40 cellular contexts compared by ENCODE assay signal in the genomic region with DNA sequence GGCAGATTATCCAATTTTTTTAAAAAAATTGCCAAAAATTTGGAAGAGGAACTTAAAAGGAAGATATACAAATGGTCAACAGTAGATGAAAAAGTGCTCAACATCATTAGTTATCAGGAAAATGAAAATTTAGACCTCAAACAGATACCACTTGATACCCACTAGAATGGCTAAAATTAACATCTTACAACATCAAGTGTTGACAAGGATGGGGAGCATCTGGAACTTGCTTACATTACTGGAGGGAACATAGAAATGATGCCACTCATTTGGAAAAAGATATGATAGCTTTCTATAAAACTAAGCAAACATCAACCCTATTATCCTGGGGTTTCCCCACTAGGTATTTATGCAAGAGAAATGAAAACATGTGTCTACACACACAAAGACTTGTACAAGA.
"Had no signal": no experiment of that assay in that cellular context is flagged by ENCODE, and none has a peak within 500 bp of the region (broad histone marks: within the 10 kb centered on the region; RNA-seq: fewer than 3 reads in every experiment).

No MANE protein-coding gene starts in this region.

- H3K4me3 Mint-ChIP-seq: activated naive CD4-positive, alpha-beta T cell treated with anti-CD3 and anti-CD28 coated beads for 36 hours; activated naive CD4-positive, alpha-beta T cell treated with anti-CD3 and anti-CD28 coated beads, Interleukin-2, amount 10 ng/mL, durations not matched to agents 7 days and 5 days; activated naive CD4-positive, alpha-beta T cell treated with anti-CD3 and anti-CD28 coated beads, Interleukin-2, amount 50 U/mL, for 24 hours; activated naive CD8-positive, alpha-beta T cell; activated naive CD8-positive, alpha-beta T cell treated with anti-CD3 and anti-CD28 coated beads for 36 hours; activated naive CD8-positive, alpha-beta T cell treated with anti-CD3 and anti-CD28 coated beads, Interleukin-2, amount 10 ng/mL, durations not matched to agents 7 days and 5 days; activated naive CD8-positive, alpha-beta T cell treated with anti-CD3 and anti-CD28 coated beads, Interleukin-2, amount 50 U/mL, for 24 hours; activated T-cell treated with anti-CD3 and anti-CD28 coated beads, Interleukin-2, amount 50 U/mL, for 24 hours; activated T-cell treated with anti-CD3 and anti-CD28 coated beads, Interleukin-2, amount 50 U/mL, for 4 hours; activated T-cell treated with anti-CD3 and anti-CD28 coated beads, Interleukin-2, amount 50 U/mL, for 72 hours; activated T-helper 1 cell treated with anti-CD3 and anti-CD28 coated beads, Interleukin-12 subunit alpha, Interleukin-12 subunit beta, Interleukin-2, Interleukin-4 antibody, amounts not matched to agents 30 ng/mL and 10 ng/mL and 1 ng/mL, durations not matched to agents 14 hours and 24 hours and 36 hours; activated T-helper 17 cell treated with anti-CD3 and anti-CD28 coated beads, Interleukin-2, amount 50 U/mL, for 72 hours; brain; central memory CD8-positive, alpha-beta T cell had no signal

- H3K36me3 Mint-ChIP-seq: activated naive CD4-positive, alpha-beta T cell treated with anti-CD3 and anti-CD28 coated beads, Interleukin-2, amount 10 ng/mL, durations not matched to agents 7 days and 5 days; activated naive CD4-positive, alpha-beta T cell treated with anti-CD3 and anti-CD28 coated beads, Interleukin-2, amount 50 U/mL, for 24 hours; activated naive CD8-positive, alpha-beta T cell treated with anti-CD3 and anti-CD28 coated beads for 36 hours; activated naive CD8-positive, alpha-beta T cell treated with anti-CD3 and anti-CD28 coated beads, Interleukin-2, amount 10 ng/mL, durations not matched to agents 7 days and 5 days had no signal

- H3K27ac ChIP-seq: adrenal gland, ascending aorta, body of pancreas, brain microvascular endothelial cell, breast epithelium, cardiac muscle cell had no signal

- H3K4me1 Mint-ChIP-seq: activated naive CD4-positive, alpha-beta T cell treated with anti-CD3 and anti-CD28 coated beads, Interleukin-2, amount 10 ng/mL, durations not matched to agents 7 days and 5 days; activated naive CD4-positive, alpha-beta T cell treated with anti-CD3 and anti-CD28 coated beads, Interleukin-2, amount 50 U/mL, for 24 hours; activated naive CD8-positive, alpha-beta T cell treated with anti-CD3 and anti-CD28 coated beads for 36 hours; activated naive CD8-positive, alpha-beta T cell treated with anti-CD3 and anti-CD28 coated beads, Interleukin-2, amount 10 ng/mL, durations not matched to agents 7 days and 5 days; activated naive CD8-positive, alpha-beta T cell treated with anti-CD3 and anti-CD28 coated beads, Interleukin-2, amount 50 U/mL, for 24 hours; activated T-helper 17 cell treated with anti-CD3 and anti-CD28 coated beads, Interleukin-2, amount 50 U/mL, for 72 hours; brain; central memory CD8-positive, alpha-beta T cell had no signal

- DNase-seq: activated effector memory CD4-positive, alpha-beta T cell treated with anti-CD3 and anti-CD28 coated beads, Interleukin-2, amount 50 U/mL, for 16 hours; activated effector memory CD4-positive, alpha-beta T cell treated with Interleukin-2 at 50 U/mL for 16 hours; activated gamma-delta T cell; activated gamma-delta T cell treated with Interleukin-2 at 50 U/mL for 16 hours; activated naive CD4-positive, alpha-beta T cell; activated naive CD4-positive, alpha-beta T cell treated with anti-CD3 and anti-CD28 coated beads for 36 hours; activated naive CD4-positive, alpha-beta T cell treated with anti-CD3 and anti-CD28 coated beads, Interleukin-2, amount 10 ng/mL, durations not matched to agents 7 days and 5 days; activated naive CD4-positive, alpha-beta T cell treated with anti-CD3 and anti-CD28 coated beads, Interleukin-2, amount 50 U/mL, for 16 hours; activated naive CD4-positive, alpha-beta T cell treated with Interleukin-2 at 50 U/mL for 16 hours; activated naive CD8-positive, alpha-beta T cell treated with anti-CD3 and anti-CD28 coated beads for 36 hours; activated naive CD8-positive, alpha-beta T cell treated with anti-CD3 and anti-CD28 coated beads, Interleukin-2, amount 10 ng/mL, durations not matched to agents 7 days and 5 days; activated naive CD8-positive, alpha-beta T cell treated with anti-CD3 and anti-CD28 coated beads, Interleukin-2, amount 50 U/mL, for 24 hours; activated T-cell treated with anti-CD3 and anti-CD28 coated beads, Interleukin-2, amount 50 U/mL, for 1 hour; activated T-cell treated with anti-CD3 and anti-CD28 coated beads, Interleukin-2, amount 50 U/mL, for 24 hours; activated T-cell treated with anti-CD3 and anti-CD28 coated beads, Interleukin-2, amount 50 U/mL, for 4 hours; activated T-cell treated with anti-CD3 and anti-CD28 coated beads, Interleukin-2, amount 50 U/mL, for 48 hours; activated T-cell treated with anti-CD3 and anti-CD28 coated beads, Interleukin-2, amount 50 U/mL, for 72 hours; adrenal gland; amniotic stem cell; amygdala; anterior cingulate cortex; aorta; body of pancreas; brain microvascular endothelial cell; caudate nucleus; central memory CD4-positive, alpha-beta T cell; cerebellar nuclear complex had no signal

- H3K4me3 ChIP-seq: adrenal gland, ascending aorta, body of pancreas, breast epithelium, cardiac muscle cell had no signal

- FAIRE-seq: astrocyte, bronchial epithelial cell had no signal

- H3K36me3 ChIP-seq: adrenal gland, ascending aorta, brain microvascular endothelial cell, breast epithelium, cardiac muscle cell had no signal

- H3K27me3 Mint-ChIP-seq: activated naive CD4-positive, alpha-beta T cell treated with anti-CD3 and anti-CD28 coated beads, Interleukin-2, amount 10 ng/mL, durations not matched to agents 7 days and 5 days; brain had no signal

- H3K27me3 ChIP-seq: adrenal gland, ascending aorta, body of pancreas, brain microvascular endothelial cell, breast epithelium, cardiac muscle cell had no signal

- H3K4me1 ChIP-seq: adrenal gland, ascending aorta, body of pancreas, breast epithelium had no signal

- ATAC-seq: activated naive CD4-positive, alpha-beta T cell treated with anti-CD3 and anti-CD28 coated beads, Interleukin-2, amount 50 U/mL, for 72 hours; activated naive CD8-positive, alpha-beta T cell treated with anti-CD3 and anti-CD28 coated beads, Interleukin-2, amount 50 U/mL, for 24 hours; activated T-cell treated with anti-CD3 and anti-CD28 coated beads, Interleukin-2, amount 50 U/mL, for 4 hours; activated T-cell treated with anti-CD3 and anti-CD28 coated beads, Interleukin-2, amount 50 U/mL, for 72 hours; activated T-helper 17 cell treated with anti-CD3 and anti-CD28 coated beads, Interleukin-2, amount 50 U/mL, for 72 hours; body of pancreas had no signal

- H3K27ac Mint-ChIP-seq: activated naive CD4-positive, alpha-beta T cell treated with anti-CD3 and anti-CD28 coated beads for 36 hours; activated naive CD4-positive, alpha-beta T cell treated with anti-CD3 and anti-CD28 coated beads, Interleukin-2, amount 10 ng/mL, durations not matched to agents 7 days and 5 days; activated naive CD4-positive, alpha-beta T cell treated with anti-CD3 and anti-CD28 coated beads, Interleukin-2, amount 50 U/mL, for 24 hours; activated naive CD4-positive, alpha-beta T cell treated with anti-CD3 and anti-CD28 coated beads, Interleukin-2, amount 50 U/mL, for 72 hours; activated naive CD8-positive, alpha-beta T cell; activated naive CD8-positive, alpha-beta T cell treated with anti-CD3 and anti-CD28 coated beads for 36 hours; activated naive CD8-positive, alpha-beta T cell treated with anti-CD3 and anti-CD28 coated beads, Interleukin-2, amount 10 ng/mL, durations not matched to agents 7 days and 5 days; activated naive CD8-positive, alpha-beta T cell treated with anti-CD3 and anti-CD28 coated beads, Interleukin-2, amount 50 U/mL, for 24 hours; activated T-cell treated with anti-CD3 and anti-CD28 coated beads, Interleukin-2, amount 50 U/mL, for 24 hours; activated T-cell treated with anti-CD3 and anti-CD28 coated beads, Interleukin-2, amount 50 U/mL, for 72 hours; activated T-helper 1 cell treated with anti-CD3 and anti-CD28 coated beads, Interleukin-12 subunit alpha, Interleukin-12 subunit beta, Interleukin-2, Interleukin-4 antibody, amounts not matched to agents 30 ng/mL and 10 ng/mL and 1 ng/mL, durations not matched to agents 14 hours and 24 hours and 36 hours; activated T-helper 17 cell treated with anti-CD3 and anti-CD28 coated beads, Interleukin-2, amount 50 U/mL, for 72 hours; activated T-helper 2 cell treated with anti-CD3 and anti-CD28 coated beads, Interferon-gamma antibody, Interleukin-2, Interleukin-4, amounts not matched to agents 10 μg/mL and 5 μg/mL and 100 μg/mL, durations not matched to agents 14 hours and 24 hours and 36 hours; brain had no signal

- H3K9me3 ChIP-seq: body of pancreas had no signal
